Comparison of ENCODE assay signal across 11 cellular contexts in the genomic region with DNA sequence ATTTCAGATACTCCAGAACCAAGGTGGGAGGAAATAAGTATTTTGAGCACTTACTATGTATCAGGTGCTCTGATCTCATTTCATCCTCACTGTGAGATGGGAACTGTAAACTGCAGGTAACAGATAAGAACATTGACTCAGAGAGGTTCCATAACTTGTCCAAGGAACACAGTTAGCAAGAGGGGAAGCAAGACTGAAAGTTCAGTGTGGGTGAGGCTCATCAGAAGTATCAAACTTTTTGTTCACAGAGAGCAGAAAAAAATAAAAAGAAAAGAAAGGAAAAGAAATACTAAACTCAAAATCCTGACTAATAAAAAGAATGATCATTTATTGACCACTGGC. TPM values are rescaled to one million over a fixed set of nuclear protein-coding genes. Genes with fewer than 3 reads are reported as not detected.
DNase-seq lines count a peak whose midpoint lies in the region; ATAC-seq, FAIRE-seq and TF ChIP-seq lines count a peak whose summit lies in the region.
"Had no signal": no experiment of that assay in that cellular context is flagged by ENCODE, and none has a peak within 500 bp of the region (broad histone marks: within the 10 kb centered on the region; RNA-seq: fewer than 3 reads in every experiment).

No MANE protein-coding gene starts in this region.

- TF ChIP-seq CTCF in A549 (IDR thresholded peaks at IDR 0.05) (no peak), brain (conservative IDR thresholded peaks at IDR 0.05) (no peak)

- no peak for DNase-seq in A549 (ENCODE audit: low read depth in 1 of 2, low spot score in 1 of 2)
- DNase-seq in naive B cell, result no peak
- no peak for DNase-seq in NK-92 (lab: John Stamatoyannopoulos, UW; ENCODE audit: unreplicated experiment)
- no peak for DNase-seq in stimulated activated CD4-positive, alpha-beta T cell treated with anti-CD3 and anti-CD28 coated beads, Interleukin-1b, Interleukin-23, amount 100 ng/mL, for 48 hours
- DNase-seq in Ammon's horn (ENCODE audit: low spot score), result no peak
- DNase-seq in T-cell, result no peak
- DNase-seq: activated T-cell treated with anti-CD3 and anti-CD28 coated beads, Interleukin-2, amount 50 U/mL, for 4 hours; CD4-positive, CD25-positive, alpha-beta regulatory T cell had no signal

- CTCF ChIA-PET in A549 (lab: Yijun Ruan, JAX) (no interaction called here), T-cell (lab: Charles Lee) (no interaction called here)

- no peak for FAIRE-seq in A549 (lab: Jason Lieb, UNC)

- no peak for TF ChIP-seq RAD21 in A549 (conservative IDR thresholded peaks at IDR 0.05 in 1 of 2, IDR thresholded peaks at IDR 0.05 in 1 of 2)

- no peak for TF ChIP-seq POLR2A in A549 (IDR thresholded peaks at IDR 0.05; ENCODE audit: low read length)

- ATAC-seq in A549 (no peak), HG02798 (IDR thresholded peaks at IDR 0.05; ENCODE audit: poor library complexity, unreplicated experiment) (peak; percentile 39), naive B cell (ENCODE audit: low read depth in 2 of 2) (no peak), T-cell (replicated peaks in 1 of 4) (no peak)
- ATAC-seq: activated T-cell treated with anti-CD3 and anti-CD28 coated beads, Interleukin-2, amount 50 U/mL, for 4 hours had no signal

- H3K4me3 Mint-ChIP-seq in brain (peak overlapping the region in 4 of 5 experiments; percentile 71 to 85 (median 79)), naive B cell (peak overlapping the region; percentile 11 to 86 (median 71)), T-cell (peak overlapping the region in 1 of 3 donors; percentile 31)
- H3K4me3 Mint-ChIP-seq: activated T-cell treated with anti-CD3 and anti-CD28 coated beads, Interleukin-2, amount 50 U/mL, for 4 hours had no signal

- H3K9me3 ChIP-seq in A549, result no peaks in the 10 kb centered on the region
- H3K9me3 ChIP-seq: SJSA1 had no signal

- peak overlapping the region in 4 of 5 experiments; percentile 82 to 97 (median 92) for H3K27ac Mint-ChIP-seq in brain
- H3K27ac Mint-ChIP-seq in naive B cell, result peak overlapping the region; percentile 31 to 99 (median 92)
- H3K27ac Mint-ChIP-seq in T-cell, result peak overlapping the region in 1 of 2 donors; percentile 29

- H3K4me2 ChIP-seq in A549, result peak overlapping the region; percentile 54

- H3K9me3 Mint-ChIP-seq in brain, result no peaks in the 10 kb centered on the region
- no peaks in the 10 kb centered on the region for H3K9me3 Mint-ChIP-seq in naive B cell
- no peaks in the 10 kb centered on the region for H3K9me3 Mint-ChIP-seq in T-cell
- H3K9me3 Mint-ChIP-seq: activated T-cell treated with anti-CD3 and anti-CD28 coated beads, Interleukin-2, amount 50 U/mL, for 4 hours; CD4-positive, CD25-positive, alpha-beta regulatory T cell had no signal

- H3K4me1 Mint-ChIP-seq in brain (peaks cover 58% of the 10 kb centered on the region), naive B cell (peaks cover 61 to 94% (median 71%) of the 10 kb centered on the region in 3 donors), T-cell (peaks cover 40 to 49% (median 43%) of the 10 kb centered on the region in 3 donors)

- H3K4me1 ChIP-seq in A549, result peaks cover 20% of the 10 kb centered on the region

- no peak overlapping the region for H3K4me3 ChIP-seq in A549
- H3K4me3 ChIP-seq: SJSA1 had no signal

- peaks cover 13% of the 10 kb centered on the region for H3K36me3 Mint-ChIP-seq in brain
- H3K36me3 Mint-ChIP-seq in naive B cell, result peaks cover 16 to 22% of the 10 kb centered on the region in 2 donors
- H3K36me3 Mint-ChIP-seq in T-cell, result peaks cover 35% of the 10 kb centered on the region

- POLR2A ChIA-PET in A549 (lab: Yijun Ruan, JAX), result interaction anchor here (0.7 kb wide), 1 partner anchor 546 kb away, joined by 3 read pairs; no protein-coding TSS in a partner anchor
- POLR2A ChIA-PET in T-cell (lab: Charles Lee), result no interaction called here

- H3K27me3 Mint-ChIP-seq in brain, result no peaks in the 10 kb centered on the region
- no peaks in the 10 kb centered on the region for H3K27me3 Mint-ChIP-seq in naive B cell
- no peaks in the 10 kb centered on the region for H3K27me3 Mint-ChIP-seq in T-cell
- H3K27me3 Mint-ChIP-seq: CD4-positive, CD25-positive, alpha-beta regulatory T cell had no signal

- H3K27ac ChIP-seq in A549, result peak overlapping the region in 1 of 2 experiments; percentile 60; a peak in 3 of 6 replicates
- H3K27ac ChIP-seq: SJSA1 had no signal

- no peak for TF ChIP-seq EP300 in A549 (IDR thresholded peaks at IDR 0.05)

TF ChIP-seq in A549, 52 proteins besides CTCF, POLR2A, EP300 and RAD21:
- no peak for TF ChIP-seq JUNB (IDR thresholded peaks at IDR 0.05)
- no peak for TF ChIP-seq SREBF2 (IDR thresholded peaks at IDR 0.05)
- TF ChIP-seq KDM5A (IDR thresholded peaks at IDR 0.05), result no peak
- no peak for TF ChIP-seq CBX8 (IDR thresholded peaks at IDR 0.05)
- no peak for TF ChIP-seq PHF8 (IDR thresholded peaks at IDR 0.05; ENCODE audit: borderline replicate concordance, low read depth)
- TF ChIP-seq, protein P1, sequence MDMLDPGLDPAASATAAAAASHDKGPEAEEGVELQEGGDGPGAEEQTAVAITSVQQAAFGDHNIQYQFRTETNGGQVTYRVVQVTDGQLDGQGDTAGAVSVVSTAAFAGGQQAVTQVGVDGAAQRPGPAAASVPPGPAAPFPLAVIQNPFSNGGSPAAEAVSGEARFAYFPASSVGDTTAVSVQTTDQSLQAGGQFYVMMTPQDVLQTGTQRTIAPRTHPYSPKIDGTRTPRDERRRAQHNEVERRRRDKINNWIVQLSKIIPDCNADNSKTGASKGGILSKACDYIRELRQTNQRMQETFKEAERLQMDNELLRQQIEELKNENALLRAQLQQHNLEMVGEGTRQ (IDR thresholded peaks at IDR 0.05), result no peak
- no peak for TF ChIP-seq GATA3 (IDR thresholded peaks at IDR 0.05; ENCODE audit: borderline replicate concordance)
- TF ChIP-seq, protein P2, sequence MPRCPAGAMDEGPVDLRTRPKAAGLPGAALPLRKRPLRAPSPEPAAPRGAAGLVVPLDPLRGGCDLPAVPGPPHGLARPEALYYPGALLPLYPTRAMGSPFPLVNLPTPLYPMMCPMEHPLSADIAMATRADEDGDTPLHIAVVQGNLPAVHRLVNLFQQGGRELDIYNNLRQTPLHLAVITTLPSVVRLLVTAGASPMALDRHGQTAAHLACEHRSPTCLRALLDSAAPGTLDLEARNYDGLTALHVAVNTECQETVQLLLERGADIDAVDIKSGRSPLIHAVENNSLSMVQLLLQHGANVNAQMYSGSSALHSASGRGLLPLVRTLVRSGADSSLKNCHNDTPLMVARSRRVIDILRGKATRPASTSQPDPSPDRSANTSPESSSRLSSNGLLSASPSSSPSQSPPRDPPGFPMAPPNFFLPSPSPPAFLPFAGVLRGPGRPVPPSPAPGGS (IDR thresholded peaks at IDR 0.05), result no peak

RNA-seq across cellular contexts. Expression of a gene that starts 37.1 kb away (rescaled TPM):
- 6.2 and 7.0 TPM in 2 replicates for polyA plus RNA-seq in A549 (2011; rRNA removed)
- 1.6 and 2.0 TPM in 2 replicates for polyA plus RNA-seq in A549 (2012; cell fraction: cytosol; rRNA removed)
- 1.4 and 1.6 TPM in 2 replicates for polyA plus RNA-seq in A549 (2012; cell fraction: nucleus; rRNA removed)
- polyA plus RNA-seq in A549 (2017; fragmentation: RNase III; extraction: RNeasy Plus Mini Kit Qiagen cat#74134 plus additional on column Dnase treatment), result 3.9 to 4.7 TPM (median 4.2 TPM) in 3 replicates
- polyA minus RNA-seq in A549 (2011; rRNA and poly(A)+ RNA removed), result 5.8 and 10.3 TPM in 2 replicates
- polyA plus RNA-seq in brain (ENCODE audit: insufficient read depth, low read depth, low replicate concordance), result 7.4 TPM
- polyA plus RNA-seq in naive B cell (ENCODE audit: low read depth in 6 of 6), result 100 to 1,000 TPM; 108 to 156 (median 142) TPM
- total RNA-seq in T-cell, result 10 to 100 TPM; 18.6 to 44.5 (median 20.1) TPM

Comparison
In these comparisons a context has a peak if more than half of its experiments do, and no peak if none do; other contexts are left out.
1. RNA of a gene that starts 37.1 kb away (polyA plus RNA-seq): 108 to 156 TPM in naive B cell; 7.4 TPM in brain (single experiment) and 1.4 to 7.0 TPM in A549; every median in the first group is over 10 times any median in the second.